Comparison of ENCODE assay signal across 7 cellular contexts in genomic region chr4:186104895-186105720, GRCh38. TPM values are rescaled to one million over a fixed set of nuclear protein-coding genes. Genes with fewer than 3 reads are reported as not detected.
DNase-seq lines count a peak whose midpoint lies in the region; ATAC-seq, FAIRE-seq and TF ChIP-seq lines count a peak whose summit lies in the region.

No MANE protein-coding gene starts in this region.

- 0 out of 3 replicates have a peak, but pooled peaks have one; percentile 18 for TF ChIP-seq CTCF in H9 (conservative IDR thresholded peaks at IDR 0.05)
- no peak for TF ChIP-seq CTCF in Panc1 (IDR thresholded peaks at IDR 0.05)
- TF ChIP-seq CTCF in endothelial cell of umbilical vein (IDR thresholded peaks at IDR 0.05; ENCODE audit: extremely low read depth in 1 of 2, insufficient read depth in 1 of 2, low read depth in 1 of 2, low read length in 2 of 2) = no peak

- H2BK5ac ChIP-seq in H9 (ENCODE audit: insufficient read length, low read length) = no peak overlapping the region

- H3K9me3 Mint-ChIP-seq in H9 = peaks cover 3 to 8% of the 10 kb centered on the region in 2 experiments; a peak in 3 of 5 replicates
- H3K9me3 Mint-ChIP-seq in naive thymus-derived CD4-positive, alpha-beta T cell = peaks cover 0 to 6% (median 0%) of the 10 kb centered on the region in 11 donors

- intact Hi-C loops in Panc1 (cut with micrococcal nuclease; ENCODE audit: unreplicated experiment) = no loop called here
- intact Hi-C loops in endothelial cell of umbilical vein (cut with micrococcal nuclease) = no loop called here
- intact Hi-C loops in naive thymus-derived CD4-positive, alpha-beta T cell (cut with micrococcal nuclease) = loop anchor here in 1 of 2 donors (2.0 kb wide), 1 partner anchor 36 kb away; the partner anchor contains the start of gene TLR3

- H3K4me1 Mint-ChIP-seq in H9 = peaks cover 22 to 28% of the 10 kb centered on the region in 2 experiments
- peaks cover 4 to 14% (median 6%) of the 10 kb centered on the region in 7 donors for H3K4me1 Mint-ChIP-seq in naive thymus-derived CD4-positive, alpha-beta T cell

- no peak overlapping the region for H2BK120ac ChIP-seq in H9 (ENCODE audit: low read depth, low read length, poor library complexity, severe bottlenecking)

- H3K23me2 ChIP-seq in H9 (ENCODE audit: insufficient read length, low read depth, low read length, poor library complexity, severe bottlenecking) = peaks cover 12% of the 10 kb centered on the region

- H3K4me2 ChIP-seq in H9 (ENCODE audit: insufficient read depth, insufficient read length, low read length) = peak overlapping the region; percentile 52
- peak overlapping the region; percentile 42 for H3K4me2 ChIP-seq in endothelial cell of umbilical vein (ENCODE audit: insufficient read depth, low read length)

- CTCF ChIA-PET in Panc1 (lab: Charles Lee) (no interaction called here), endothelial cell of umbilical vein (lab: Charles Lee) (interaction anchor here (1.5 kb wide), 1 partner anchor 32 kb away, joined by 9 read pairs; no protein-coding TSS in a partner anchor)
- CTCF ChIA-PET in naive thymus-derived CD4-positive, alpha-beta T cell (lab: Charles Lee) = no interaction called here

- peaks cover 50% of the 10 kb centered on the region for H3K27me3 Mint-ChIP-seq in H9 (ENCODE audit: low read depth)
- H3K27me3 Mint-ChIP-seq in naive thymus-derived CD4-positive, alpha-beta T cell = peaks cover 45 to 59% (median 52%) of the 10 kb centered on the region in 5 donors

- H4K5ac ChIP-seq in H9 (ENCODE audit: insufficient read length, low read depth, low read length) = no peak overlapping the region

- FAIRE-seq in endothelial cell of umbilical vein (lab: Jason Lieb, UNC) = no peak

- H3K36me3 Mint-ChIP-seq in H9 (ENCODE audit: insufficient read depth in 1 of 3, low read depth in 3 of 3) = peaks cover 0 to 6% (median 6%) of the 10 kb centered on the region in 3 experiments; a peak in 3 of 7 replicates
- peaks cover 0 to 8% (median 0%) of the 10 kb centered on the region in 5 donors for H3K36me3 Mint-ChIP-seq in naive thymus-derived CD4-positive, alpha-beta T cell

- no peak overlapping the region for H3K23ac ChIP-seq in H9 (ENCODE audit: insufficient read length, low read depth, low read length)

- no peak overlapping the region for H4K91ac ChIP-seq in H9 (ENCODE audit: insufficient read length, low read depth, low read length)

- H3T11ph ChIP-seq in H9 (ENCODE audit: low read length) = no peak overlapping the region

- H3K9ac ChIP-seq in H9 (ENCODE audit: extremely low read depth, insufficient read length, low read length) = no peak overlapping the region
- no peak overlapping the region for H3K9ac ChIP-seq in endothelial cell of umbilical vein (replicated peaks; ENCODE audit: extremely low read depth, insufficient read depth, low read length)

- BruUV-seq in Panc1 (replicated peaks; lab: Mats Ljungman, UMichigan) (no TSS peak), endothelial cell of umbilical vein (replicated peaks; lab: Mats Ljungman, UMichigan) (no TSS peak)

- WGBS in H9 (ENCODE audit: extremely low coverage, insufficient read length, low lambda C conversion rate) = no CpG with 5 or more reads among the region's 91 CpGs

- H3K27me3 ChIP-seq in H9 (ENCODE audit: insufficient read depth, low read length) (no peaks in the 10 kb centered on the region; the same call in 1 of the 2 replicates), Panc1 (ENCODE audit: control insufficient read depth, insufficient read depth, low read length) (peaks cover 12% of the 10 kb centered on the region), endothelial cell of umbilical vein (ENCODE audit: control insufficient read depth in 2 of 2, insufficient read depth in 2 of 2, low read length in 2 of 2) (peaks cover 28 to 33% of the 10 kb centered on the region in 2 experiments)
- H3K27me3 ChIP-seq in naive thymus-derived CD4-positive, alpha-beta T cell (ENCODE audit: control insufficient read depth in 2 of 2, insufficient read depth in 2 of 2, low read length in 2 of 2) = no peaks in the 10 kb centered on the region

- H2BK20ac ChIP-seq in H9 (ENCODE audit: low read depth, low read length, poor library complexity, severe bottlenecking) = no peak overlapping the region

- in situ Hi-C loops in Panc1 (cut with HindIII; ENCODE audit: low pct_unique_long_range_greater_than_20kb, low sequenced_read_pairs) = no loop called here

- no peaks in the 10 kb centered on the region for H3K79me1 ChIP-seq in H9 (ENCODE audit: insufficient read depth, low read depth, low read length, poor library complexity, severe bottlenecking)

- no peak overlapping the region; a peak in 2 of 7 replicates for H3K27ac Mint-ChIP-seq in H9
- peak overlapping the region in 6 of 9 donors; percentile 24 to 74 (median 62) for H3K27ac Mint-ChIP-seq in naive thymus-derived CD4-positive, alpha-beta T cell

- POLR2A ChIA-PET in Panc1 (lab: Charles Lee) (no interaction called here), endothelial cell of umbilical vein (lab: Charles Lee) (no interaction called here)
- POLR2A ChIA-PET in naive thymus-derived CD4-positive, alpha-beta T cell (lab: Charles Lee) = interaction anchor here (1.3 kb wide), 1 partner anchor 85 kb away, joined by 3 read pairs; no protein-coding TSS in a partner anchor

- H3K27ac ChIP-seq in H9 (ENCODE audit: insufficient read length, low read depth, low read length) (no peak overlapping the region), Panc1 (ENCODE audit: low read length) (no peak overlapping the region), endothelial cell of umbilical vein (ENCODE audit: insufficient read depth, low read depth, low read length) (no peak overlapping the region)
- peak overlapping the region; percentile 25 for H3K27ac ChIP-seq in naive thymus-derived CD4-positive, alpha-beta T cell (ENCODE audit: low read depth, low read length)

- H3K4me3 Mint-ChIP-seq in H9 = peak overlapping the region; percentile 71 to 86
- peak overlapping the region; percentile 70 to 93 (median 88) for H3K4me3 Mint-ChIP-seq in naive thymus-derived CD4-positive, alpha-beta T cell

- H3K4me3 ChIP-seq in Panc1 (ENCODE audit: low read depth in 2 of 2, low read length in 2 of 2) (peak overlapping the region; percentile 8 to 15; a peak in 2 of 4 replicates), endothelial cell of umbilical vein (replicated peaks in 1 of 3; ENCODE audit: insufficient read depth in 1 of 3, low read depth in 1 of 3, low read length in 3 of 3) (peak overlapping the region in 2 of 3 experiments; percentile 12 to 26)
- peak overlapping the region; percentile 4 for H3K4me3 ChIP-seq in naive thymus-derived CD4-positive, alpha-beta T cell (ENCODE audit: low read length)

- no peak overlapping the region for H4K8ac ChIP-seq in H9 (replicated peaks; ENCODE audit: insufficient read length, low read depth, low read length)

- no peak overlapping the region for H2AK5ac ChIP-seq in H9 (ENCODE audit: insufficient read length, low read length)

- no peak overlapping the region for H3K56ac ChIP-seq in H9 (ENCODE audit: insufficient read length, low read depth, low read length)

- ATAC-seq in GM18861 (IDR thresholded peaks at IDR 0.05; ENCODE audit: unreplicated experiment) = peak; percentile 28
- ATAC-seq in Panc1 = peak; percentile 73; the same call in 1 of the 2 replicates
- ATAC-seq in naive thymus-derived CD4-positive, alpha-beta T cell = peak; percentile 44

- H3K14ac ChIP-seq in H9 (ENCODE audit: insufficient read depth, low read length) = peak overlapping the region; percentile 69; the same call in 1 of the 2 replicates

- peak; percentile 55 for DNase-seq in H9
- DNase-seq in Panc1 (ENCODE audit: low read depth, low spot score) = no peak
- DNase-seq in endothelial cell of umbilical vein (ENCODE audit: low read depth, low spot score) = no peak
- DNase-seq in naive thymus-derived CD4-positive, alpha-beta T cell = peak in 4 of 9 donors; percentile 9 to 17 (median 12)
- DNase-seq in globus pallidus (ENCODE audit: low spot score) = no peak
- no peak for DNase-seq in NCI-H2029 treated with DMSO at 0.1 percent for 48 hours (lab: John Stamatoyannopoulos, UW)

- H3K9me3 ChIP-seq in H9 (ENCODE audit: control insufficient read depth, low read depth, low read length) = no peaks in the 10 kb centered on the region
- no peaks in the 10 kb centered on the region for H3K9me3 ChIP-seq in Panc1 (ENCODE audit: control insufficient read depth, insufficient read depth, low read depth, low read length)
- no peaks in the 10 kb centered on the region for H3K9me3 ChIP-seq in endothelial cell of umbilical vein (replicated peaks; ENCODE audit: control insufficient read depth, insufficient read depth, low read length)
- H3K9me3 ChIP-seq in naive thymus-derived CD4-positive, alpha-beta T cell (ENCODE audit: control insufficient read depth in 2 of 3, low read length in 3 of 3) = no peaks in the 10 kb centered on the region

- no peak overlapping the region for H2BK12ac ChIP-seq in H9 (ENCODE audit: insufficient read length, low read depth, low read length)

- H3K4me1 ChIP-seq in H9 (ENCODE audit: insufficient read depth, low read length) = no peaks in the 10 kb centered on the region; the same call in 1 of the 2 replicates
- no peaks in the 10 kb centered on the region for H3K4me1 ChIP-seq in Panc1 (ENCODE audit: control insufficient read depth, insufficient read depth, low read length)
- peaks cover 3% of the 10 kb centered on the region for H3K4me1 ChIP-seq in endothelial cell of umbilical vein (ENCODE audit: control insufficient read depth, extremely low read depth, insufficient read depth, low read length)
- no peaks in the 10 kb centered on the region for H3K4me1 ChIP-seq in naive thymus-derived CD4-positive, alpha-beta T cell (ENCODE audit: control insufficient read depth in 2 of 2, insufficient read depth in 2 of 2, low read length in 2 of 2)

- H3K36me3 ChIP-seq in Panc1 (ENCODE audit: control insufficient read depth, insufficient read depth, low read length) (no peaks in the 10 kb centered on the region), endothelial cell of umbilical vein (ENCODE audit: control insufficient read depth in 2 of 2, extremely low read depth in 1 of 2, insufficient read depth in 2 of 2, low read length in 2 of 2) (no peaks in the 10 kb centered on the region)
- H3K36me3 ChIP-seq in naive thymus-derived CD4-positive, alpha-beta T cell (ENCODE audit: control insufficient read depth in 2 of 3, insufficient read depth in 3 of 3, low read length in 3 of 3) = no peaks in the 10 kb centered on the region

- H3K9me1 ChIP-seq in endothelial cell of umbilical vein (replicated peaks; ENCODE audit: control insufficient read depth, extremely low read depth, insufficient read depth, low read length) = no peaks in the 10 kb centered on the region

- H2AFZ ChIP-seq in H9 (ENCODE audit: low read length) (no peak overlapping the region), endothelial cell of umbilical vein (ENCODE audit: low read depth, low read length) (peak overlapping the region; percentile 37)

- H2BK15ac ChIP-seq in H9 (ENCODE audit: low read depth, low read length) = no peak overlapping the region

- H3K18ac ChIP-seq in H9 (ENCODE audit: insufficient read length, low read depth, low read length) = peak overlapping the region; percentile 15

- no peak overlapping the region for H3K4ac ChIP-seq in H9 (ENCODE audit: low read depth, low read length)

- TF ChIP-seq POLR2A in endothelial cell of umbilical vein (IDR thresholded peaks at IDR 0.05; ENCODE audit: low read depth, low read length) = no peak

- H4K20me1 ChIP-seq in H9 (ENCODE audit: control insufficient read depth, insufficient read depth, insufficient read length) (peaks cover 2% of the 10 kb centered on the region), endothelial cell of umbilical vein (replicated peaks; ENCODE audit: control insufficient read depth, extremely low read depth, insufficient read depth, low read length) (no peaks in the 10 kb centered on the region)

- H3K79me2 ChIP-seq in H9 (ENCODE audit: insufficient read depth, low read length) = no peaks in the 10 kb centered on the region
- H3K79me2 ChIP-seq in endothelial cell of umbilical vein (ENCODE audit: control insufficient read depth, insufficient read depth, low read length) = no peaks in the 10 kb centered on the region

- dilution Hi-C loops in endothelial cell of umbilical vein (cut with MboI; ENCODE audit: extremely low pct_ligation_motif_present, low sequenced_read_pairs) = no loop called here

RNA-seq across cellular contexts. Expression of gene FAM149A, which starts 0.6 kb away (rescaled TPM):
- total RNA-seq in H9 (2021) (5.9 and 6.6 TPM in 2 replicates), Panc1 (2021; ENCODE audit: unreplicated experiment) (0.13 TPM), endothelial cell of umbilical vein (0.20 and 0.51 TPM in 2 replicates)
- not detected for polyA plus RNA-seq in Panc1 (2012; ENCODE audit: insufficient read length)
- polyA plus RNA-seq in endothelial cell of umbilical vein = 0.08 TPM in 2 replicates
- polyA plus RNA-seq in endothelial cell of umbilical vein (2011; cell fraction: cytosol; rRNA removed) = 0.03 and 0.09 TPM in 2 replicates
- polyA plus RNA-seq in endothelial cell of umbilical vein (2011; cell fraction: nucleus; rRNA removed) = 0.10 and 0.13 TPM in 2 replicates
- polyA plus RNA-seq in endothelial cell of umbilical vein (2012) = not detected in 2 replicates
- polyA minus RNA-seq in endothelial cell of umbilical vein = not detected in 2 replicates
- polyA minus RNA-seq in endothelial cell of umbilical vein (2011; cell fraction: cytosol; rRNA and poly(A)+ RNA removed) = not detected
- not detected in 2 replicates for polyA minus RNA-seq in endothelial cell of umbilical vein (2011; cell fraction: nucleus; rRNA and poly(A)+ RNA removed)
- total RNA-seq in naive thymus-derived CD4-positive, alpha-beta T cell = 1 to 10 TPM in 4 of 5 experiments, not detected in 1; 1.2 to 2.0 (median 1.5) TPM
- under 1 TPM in 1 of 2 donors, not detected in 1; 0.44 TPM for polyA plus RNA-seq in naive thymus-derived CD4-positive, alpha-beta T cell

RNA-seq across cellular contexts. Expression of gene TLR3, which starts 36.2 kb away (rescaled TPM):
- total RNA-seq in H9 (2021) (0.92 and 0.97 TPM in 2 replicates), Panc1 (2021; ENCODE audit: unreplicated experiment) (0.41 TPM), endothelial cell of umbilical vein (2.5 and 5.2 TPM in 2 replicates)
- 0.08 TPM for polyA plus RNA-seq in Panc1 (2012; ENCODE audit: insufficient read length)
- 1.6 TPM in 2 replicates for polyA plus RNA-seq in endothelial cell of umbilical vein
- 1.2 and 1.6 TPM in 2 replicates for polyA plus RNA-seq in endothelial cell of umbilical vein (2011; cell fraction: cytosol; rRNA removed)
- polyA plus RNA-seq in endothelial cell of umbilical vein (2011; cell fraction: nucleus; rRNA removed) = 1.1 and 1.2 TPM in 2 replicates
- 0.79 and 1.6 TPM in 2 replicates for polyA plus RNA-seq in endothelial cell of umbilical vein (2012)
- 3.3 and 5.6 TPM in 2 replicates for polyA minus RNA-seq in endothelial cell of umbilical vein
- 1.3 TPM for polyA minus RNA-seq in endothelial cell of umbilical vein (2011; cell fraction: cytosol; rRNA and poly(A)+ RNA removed)
- polyA minus RNA-seq in endothelial cell of umbilical vein (2011; cell fraction: nucleus; rRNA and poly(A)+ RNA removed) = 1.3 and 2.0 TPM in 2 replicates
- total RNA-seq in naive thymus-derived CD4-positive, alpha-beta T cell = 1 to 10 TPM in 3 of 5 experiments, under 1 TPM in 2; 0.24 to 1.5 (median 1.2) TPM
- polyA plus RNA-seq in naive thymus-derived CD4-positive, alpha-beta T cell = under 1 TPM; 0.13 to 0.21 TPM

Comparison
In these comparisons a context has a peak if more than half of its experiments do, and no peak if none do; other contexts are left out.
1. H3K27ac Mint-ChIP-seq: peak in naive thymus-derived CD4-positive, alpha-beta T cell (6 of 9); none in H9 (0 of 3).
2. Peak in every context shown above with its lines, with median percentiles within 50 percentile points of each other: ATAC-seq and H3K4me3 ChIP-seq.